9 cellular contexts compared by ENCODE assay signal in the genomic region with DNA sequence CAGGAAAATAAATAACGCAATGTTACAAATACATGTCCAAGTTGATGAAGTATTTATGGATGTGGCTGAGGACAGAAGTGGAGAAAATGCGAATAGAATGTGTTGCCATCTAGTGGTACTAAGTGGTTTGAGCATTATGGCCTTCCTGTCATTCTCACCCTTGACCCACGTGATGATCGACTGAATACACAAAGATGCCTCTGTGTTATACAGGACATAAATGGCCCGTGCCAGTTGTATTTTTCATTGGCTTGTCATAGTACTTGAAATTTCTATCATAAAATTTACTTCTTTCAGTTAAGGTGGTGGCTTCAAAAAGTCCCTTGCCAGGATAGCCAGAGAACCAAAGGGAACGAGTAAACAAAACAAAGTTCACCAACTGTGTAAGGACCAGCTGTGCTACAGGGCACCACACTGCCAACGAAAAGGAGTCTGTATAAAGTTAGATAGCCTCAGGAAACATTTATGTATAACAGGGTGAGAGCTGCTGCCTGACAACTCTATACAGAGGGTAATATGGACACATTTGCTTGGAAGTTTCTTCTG.
DNase-seq lines count a peak whose midpoint lies in the region; ATAC-seq and TF ChIP-seq lines count a peak whose summit lies in the region.
"Had no signal": no experiment of that assay in that cellular context is flagged by ENCODE, and none has a peak within 500 bp of the region (broad histone marks: within the 10 kb centered on the region; RNA-seq: fewer than 3 reads in every experiment).

No MANE protein-coding gene starts in this region.

- H3K27me3 Mint-ChIP-seq in brain: no peaks in the 10 kb centered on the region

- H3K4me1 Mint-ChIP-seq in brain: peaks cover 20% of the 10 kb centered on the region

- peak; percentile 97 for ATAC-seq in GM19455 (IDR thresholded peaks at IDR 0.05; ENCODE audit: unreplicated experiment)
- peak; percentile 83 for ATAC-seq in HG03439 (IDR thresholded peaks at IDR 0.05; ENCODE audit: unreplicated experiment)
- peak; percentile 87 for ATAC-seq in stimulated activated naive CD8-positive, alpha-beta T cell treated with anti-CD3 and anti-CD28 coated beads, Interleukin-15, Interleukin-2, amounts not matched to agents 100 U/mL and 50 U/mL, for 24 hours

- H3K36me3 Mint-ChIP-seq in brain: no peaks in the 10 kb centered on the region

- H3K27ac Mint-ChIP-seq in brain: peak overlapping the region in 1 of 5 experiments; percentile 4

- no peak overlapping the region for H3K4me3 Mint-ChIP-seq in brain
- H3K4me3 Mint-ChIP-seq: activated T-cell treated with anti-CD3 and anti-CD28 coated beads, Interleukin-2, amount 50 U/mL, for 4 hours had no signal

- TF ChIP-seq CTCF in brain (conservative IDR thresholded peaks at IDR 0.05): peak; percentile 48 to 65

- peak; percentile 72 for DNase-seq in EL
- DNase-seq in NCI-H69 (lab: John Stamatoyannopoulos, UW): peak; percentile 85
- DNase-seq in iPS DF 4.7 (ENCODE audit: extremely low read depth, low spot score): peak; percentile 64
- DNase-seq in stimulated activated naive CD8-positive, alpha-beta T cell treated with anti-CD3 and anti-CD28 coated beads, Interleukin-15, Interleukin-2, amounts not matched to agents 100 U/mL and 50 U/mL, for 24 hours: no peak
- DNase-seq in stimulated activated CD8-positive, alpha-beta memory T cell treated with anti-CD3 and anti-CD28 coated beads, Interleukin-4, amount 100 ng/mL, for 48 hours: no peak
- DNase-seq: activated T-cell treated with anti-CD3 and anti-CD28 coated beads, Interleukin-2, amount 50 U/mL, for 4 hours had no signal

- H3K9me3 Mint-ChIP-seq in brain: peaks cover 0 to 3% (median 0%) of the 10 kb centered on the region in 5 experiments
- H3K9me3 Mint-ChIP-seq: activated T-cell treated with anti-CD3 and anti-CD28 coated beads, Interleukin-2, amount 50 U/mL, for 4 hours had no signal

Comparison
In these comparisons a context has a peak if more than half of its experiments do, and no peak if none do; other contexts are left out.
1. DNase-seq: peak in EL (single experiment), NCI-H69 (single experiment) and iPS DF 4.7 (single experiment); none in stimulated activated naive CD8-positive, alpha-beta T cell treated with anti-CD3 and anti-CD28 coated beads, Interleukin-15, Interleukin-2, amounts not matched to agents 100 U/mL and 50 U/mL, for 24 hours (single experiment) and stimulated activated CD8-positive, alpha-beta memory T cell treated with anti-CD3 and anti-CD28 coated beads, Interleukin-4, amount 100 ng/mL, for 48 hours (single experiment).
2. Peak in every context shown above with its lines, with median percentiles within 50 percentile points of each other: ATAC-seq.